In genomic region chr22:22928666-22929380, GRCh38 we compare ENCODE assay signal across 8 cellular contexts. TPM values are rescaled to one million over a fixed set of nuclear protein-coding genes. Genes with fewer than 3 reads are reported as not detected.
DNase-seq lines count a peak whose midpoint lies in the region; ATAC-seq and TF ChIP-seq lines count a peak whose summit lies in the region.

No MANE protein-coding gene starts in this region.

- no peak for TF ChIP-seq POLR2A in NB4 (IDR thresholded peaks at IDR 0.05; ENCODE audit: extremely low read depth, insufficient read length)

- ATAC-seq in HG02623 (IDR thresholded peaks at IDR 0.05; ENCODE audit: unreplicated experiment) = peak; percentile 78
- ATAC-seq in activated naive CD8-positive, alpha-beta T cell treated with anti-CD3 and anti-CD28 coated beads, Interleukin-2, amount 50 U/mL, for 24 hours = peak; percentile 93

- peaks cover 3% of the 10 kb centered on the region for H3K4me1 ChIP-seq in neural progenitor cell

- H2AFZ ChIP-seq in neural progenitor cell (replicated peaks) = no peak overlapping the region

- no peaks in the 10 kb centered on the region for H4K20me1 ChIP-seq in neural progenitor cell (ENCODE audit: low read depth)

- H3K9ac ChIP-seq in neural progenitor cell = no peak overlapping the region

- DNase-seq in activated T-cell treated with anti-CD3 and anti-CD28 coated beads for 1 hour (ENCODE audit: low read depth) (peak; percentile 6), NB4 (ENCODE audit: low read depth) (peak; percentile 97), neural progenitor cell (ENCODE audit: low spot score) (no peak), DMS53 treated with DMSO at 0.1 percent for 48 hours (lab: John Stamatoyannopoulos, UW; ENCODE audit: unreplicated experiment) (no peak), NCI-H82 treated with DMSO at 0.1 percent for 48 hours (lab: John Stamatoyannopoulos, UW; ENCODE audit: unreplicated experiment) (no peak)
- no peak for DNase-seq in activated T-cell treated with anti-CD3 and anti-CD28 coated beads, Interleukin-2, amount 50 U/mL, for 1 hour
- DNase-seq in activated naive CD8-positive, alpha-beta T cell treated with anti-CD3 and anti-CD28 coated beads, Interleukin-2, amount 50 U/mL, for 24 hours = peak; percentile 63

- no peaks in the 10 kb centered on the region for H3K27me3 Mint-ChIP-seq in activated naive CD8-positive, alpha-beta T cell treated with anti-CD3 and anti-CD28 coated beads, Interleukin-2, amount 50 U/mL, for 24 hours
- peaks cover 8% of the 10 kb centered on the region for H3K27me3 Mint-ChIP-seq in neural progenitor cell (ENCODE audit: insufficient read depth, low read depth)

- no peaks in the 10 kb centered on the region for H3K36me3 Mint-ChIP-seq in activated naive CD8-positive, alpha-beta T cell treated with anti-CD3 and anti-CD28 coated beads, Interleukin-2, amount 50 U/mL, for 24 hours (ENCODE audit: low read depth)
- H3K36me3 Mint-ChIP-seq in neural progenitor cell = no peaks in the 10 kb centered on the region

- peaks cover 38% of the 10 kb centered on the region for H3K4me1 Mint-ChIP-seq in activated naive CD8-positive, alpha-beta T cell treated with anti-CD3 and anti-CD28 coated beads, Interleukin-2, amount 50 U/mL, for 24 hours
- peaks cover 2% of the 10 kb centered on the region for H3K4me1 Mint-ChIP-seq in neural progenitor cell

- H3K36me3 ChIP-seq in neural progenitor cell = no peaks in the 10 kb centered on the region

- no peaks in the 10 kb centered on the region for H3K9me3 Mint-ChIP-seq in activated naive CD8-positive, alpha-beta T cell treated with anti-CD3 and anti-CD28 coated beads, Interleukin-2, amount 50 U/mL, for 24 hours
- no peaks in the 10 kb centered on the region for H3K9me3 Mint-ChIP-seq in neural progenitor cell

- H3K4me3 Mint-ChIP-seq in activated naive CD8-positive, alpha-beta T cell treated with anti-CD3 and anti-CD28 coated beads, Interleukin-2, amount 50 U/mL, for 24 hours = peak overlapping the region; percentile 14
- H3K4me3 Mint-ChIP-seq in neural progenitor cell = no peak overlapping the region

- H3K27ac ChIP-seq in neural progenitor cell = no peak overlapping the region

- no peak overlapping the region for H3K4me2 ChIP-seq in neural progenitor cell

- H3K4me3 ChIP-seq in NB4 (ENCODE audit: low read depth, low read length) = no peak overlapping the region
- no peak overlapping the region for H3K4me3 ChIP-seq in neural progenitor cell

- no peaks in the 10 kb centered on the region for H3K9me3 ChIP-seq in neural progenitor cell (ENCODE audit: low read depth)

- no peaks in the 10 kb centered on the region for H3K79me2 ChIP-seq in neural progenitor cell (ENCODE audit: low read depth)

- TF ChIP-seq CTCF in NB4 (IDR thresholded peaks at IDR 0.05; ENCODE audit: low read depth, low read length) = no peak
- no peak for TF ChIP-seq CTCF in neural progenitor cell (IDR thresholded peaks at IDR 0.05)

- no peaks in the 10 kb centered on the region for H3F3A ChIP-seq in neural progenitor cell (ENCODE audit: low read depth)

- peak overlapping the region; percentile 60 for H3K27ac Mint-ChIP-seq in activated naive CD8-positive, alpha-beta T cell treated with anti-CD3 and anti-CD28 coated beads, Interleukin-2, amount 50 U/mL, for 24 hours
- peak overlapping the region; percentile 50 for H3K27ac Mint-ChIP-seq in neural progenitor cell

- peaks cover 31% of the 10 kb centered on the region for H3K27me3 ChIP-seq in neural progenitor cell

RNA-seq across cellular contexts. Expression of gene IGLL5, which starts 41.2 kb away (rescaled TPM):
- not detected in 2 replicates for total RNA-seq in neural progenitor cell (ENCODE audit: low replicate concordance)

Comparison
In these comparisons a context has a peak if more than half of its experiments do, and no peak if none do; other contexts are left out.
1. DNase-seq: peak in activated T-cell treated with anti-CD3 and anti-CD28 coated beads for 1 hour (single experiment), NB4 (single experiment) and activated naive CD8-positive, alpha-beta T cell treated with anti-CD3 and anti-CD28 coated beads, Interleukin-2, amount 50 U/mL, for 24 hours (single experiment); none in activated T-cell treated with anti-CD3 and anti-CD28 coated beads, Interleukin-2, amount 50 U/mL, for 1 hour (single experiment), neural progenitor cell (single experiment), DMS53 treated with DMSO at 0.1 percent for 48 hours (single experiment) and NCI-H82 treated with DMSO at 0.1 percent for 48 hours (single experiment).